18 cellular contexts compared by ENCODE assay signal in the genomic region with DNA sequence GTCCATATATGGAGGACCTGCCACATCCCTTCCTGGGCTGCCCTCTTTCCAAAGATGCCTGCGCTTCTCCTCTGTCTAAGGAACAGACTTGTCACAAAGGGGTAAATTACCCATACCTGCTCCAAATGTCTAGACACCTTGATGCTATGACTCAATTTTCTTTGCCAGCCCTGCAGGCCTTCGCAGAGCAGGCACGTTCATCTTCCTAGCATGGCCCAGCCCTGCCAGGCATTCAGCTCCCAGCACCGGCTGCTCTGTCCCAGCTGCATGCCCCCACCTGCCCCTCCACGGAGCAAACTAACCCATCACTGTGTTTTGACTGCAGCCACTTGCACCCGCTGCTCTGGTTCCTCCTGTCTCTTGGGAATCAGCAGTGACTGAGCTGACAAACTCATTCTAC.
"Had no signal": no experiment of that assay in that cellular context is flagged by ENCODE, and none has a peak within 500 bp of the region (broad histone marks: within the 10 kb centered on the region; RNA-seq: fewer than 3 reads in every experiment).

No MANE protein-coding gene starts in this region.

- H3K4me1 ChIP-seq: heart left ventricle, right atrium auricular region, sigmoid colon, stomach, transverse colon had no signal

- DNase-seq: effector memory CD8-positive, alpha-beta T cell; erythroblast; heart left ventricle; hippocampal formation; natural killer cell; nucleus accumbens; ovary; sigmoid colon; stimulated activated CD4-positive, alpha-beta T cell treated with anti-CD3 and anti-CD28 coated beads, Interleukin-12 subunit alpha, Interleukin-12 subunit beta, amount 100 ng/mL, for 4 hours; stimulated activated naive CD4-positive, alpha-beta T cell; stomach; substantia nigra; transverse colon had no signal

- ATAC-seq: effector memory CD8-positive, alpha-beta T cell; heart left ventricle; left lobe of liver; natural killer cell had no signal

- H3K36me3 ChIP-seq: heart left ventricle, ovary, right atrium auricular region, sigmoid colon, stomach, thoracic aorta, transverse colon had no signal

- H3K27me3 ChIP-seq: ovary, right atrium auricular region, sigmoid colon, stomach had no signal

- FAIRE-seq: frontal cortex had no signal

- H3K4me3 ChIP-seq: heart left ventricle, ovary, right atrium auricular region, sigmoid colon, skin epidermis, stomach, thoracic aorta, transverse colon had no signal

- H3K27ac ChIP-seq: heart left ventricle, ovary, right atrium auricular region, sigmoid colon, stomach, thoracic aorta, transverse colon had no signal
